8 cellular contexts compared by ENCODE assay signal in genomic region chr9:131668439-131669233, GRCh38.
DNase-seq lines count a peak whose midpoint lies in the region; ATAC-seq and TF ChIP-seq lines count a peak whose summit lies in the region.

No MANE protein-coding gene starts in this region.

- no peaks in the 10 kb centered on the region for H3K27me3 ChIP-seq in CD4-positive, alpha-beta T cell (ENCODE audit: control insufficient read depth, insufficient read depth, low read length)
- H3K27me3 ChIP-seq in gastrocnemius medialis = no peaks in the 10 kb centered on the region

- H3K36me3 Mint-ChIP-seq in CD4-positive, alpha-beta T cell (ENCODE audit: low read depth) = no peaks in the 10 kb centered on the region
- H3K36me3 Mint-ChIP-seq in activated T-cell treated with anti-CD3 and anti-CD28 coated beads, Interleukin-2, amount 50 U/mL, for 24 hours (ENCODE audit: low read depth) = peaks cover 34% of the 10 kb centered on the region

- peak overlapping the region; percentile 96 for H3K27ac Mint-ChIP-seq in CD4-positive, alpha-beta T cell
- peak overlapping the region; percentile 100 for H3K27ac Mint-ChIP-seq in activated T-cell treated with anti-CD3 and anti-CD28 coated beads, Interleukin-2, amount 50 U/mL, for 24 hours

- no peaks in the 10 kb centered on the region for H3K9me3 Mint-ChIP-seq in CD4-positive, alpha-beta T cell
- no peaks in the 10 kb centered on the region for H3K9me3 Mint-ChIP-seq in activated T-cell treated with anti-CD3 and anti-CD28 coated beads, Interleukin-2, amount 50 U/mL, for 24 hours

- H3K4me3 Mint-ChIP-seq in CD4-positive, alpha-beta T cell = peak overlapping the region; percentile 64
- H3K4me3 Mint-ChIP-seq in activated T-cell treated with anti-CD3 and anti-CD28 coated beads, Interleukin-2, amount 50 U/mL, for 24 hours = peak overlapping the region; percentile 79

- no peaks in the 10 kb centered on the region for H3K27me3 Mint-ChIP-seq in CD4-positive, alpha-beta T cell
- no peaks in the 10 kb centered on the region for H3K27me3 Mint-ChIP-seq in activated T-cell treated with anti-CD3 and anti-CD28 coated beads, Interleukin-2, amount 50 U/mL, for 24 hours

- CTCF ChIA-PET in CD4-positive, alpha-beta T cell (lab: Charles Lee) = interaction anchor here (0.9 to 4.7 kb wide), 14 partner anchors 9 to 78 kb away, joined by 3 to 20 read pairs (median 6); partner anchors contain the start of gene RAPGEF1

- ATAC-seq in CD4-positive, alpha-beta T cell (ENCODE audit: poor library complexity) = peak; percentile 68
- ATAC-seq in GM21737 (IDR thresholded peaks at IDR 0.05; ENCODE audit: unreplicated experiment) = peak; percentile 39
- no peak for ATAC-seq in gastrocnemius medialis
- ATAC-seq in HG03378 (IDR thresholded peaks at IDR 0.05; ENCODE audit: unreplicated experiment) = no peak

- peak overlapping the region; percentile 89 for H3K27ac ChIP-seq in CD4-positive, alpha-beta T cell (ENCODE audit: low read depth, low read length)
- H3K27ac ChIP-seq in gastrocnemius medialis = peak overlapping the region; percentile 75 to 93 (median 91)

- H3K4me3 ChIP-seq in fibroblast of pulmonary artery (replicated peaks; ENCODE audit: low read depth, low read length) = no peak overlapping the region
- no peak overlapping the region for H3K4me3 ChIP-seq in gastrocnemius medialis

- POLR2A ChIA-PET in CD4-positive, alpha-beta T cell (lab: Charles Lee) = interaction anchor here (0.6 to 4.0 kb wide), 16 partner anchors 8 to 296 kb away, joined by 3 to 58 read pairs (median 4); no protein-coding TSS in a partner anchor

- intact Hi-C loops in CD4-positive, alpha-beta T cell (cut with DNase I, micrococcal nuclease) = loop anchor here in 1 of 2 experiments (1.0 to 2.0 kb wide), 3 partner anchors 12 to 64 kb away; no protein-coding TSS in a partner anchor
- intact Hi-C loops in gastrocnemius medialis (cut with DNase I; ENCODE audit: low total_unique reads) = no loop called here

- peaks cover 70 to 71% of the 10 kb centered on the region in 2 donors for H3K4me1 ChIP-seq in gastrocnemius medialis

- no peaks in the 10 kb centered on the region for H3K36me3 ChIP-seq in gastrocnemius medialis

- in situ Hi-C loops in gastrocnemius medialis (cut with MboI; ENCODE audit: low sequenced_read_pairs in 4 of 4) = no loop called here
- in situ Hi-C loops in ACHN (cut with HindIII; ENCODE audit: low pct_ligation_motif_present, low pct_unique_long_range_greater_than_20kb, low sequenced_read_pairs) = no loop called here

- DNase-seq in CD4-positive, alpha-beta T cell = peak; percentile 46 to 81 (median 69)
- DNase-seq in NCI-H2171 treated with DMSO at 0.1 percent for 48 hours (lab: John Stamatoyannopoulos, UW) (peak; percentile 70), fibroblast of pulmonary artery (ENCODE audit: low read depth) (peak; percentile 43), gastrocnemius medialis (no peak), ACHN (no peak)
- peak; percentile 83 for DNase-seq in activated T-cell treated with anti-CD3 and anti-CD28 coated beads, Interleukin-2, amount 50 U/mL, for 24 hours

- no peaks in the 10 kb centered on the region for H3K9me3 ChIP-seq in CD4-positive, alpha-beta T cell (ENCODE audit: control insufficient read depth, low read length)
- no peaks in the 10 kb centered on the region for H3K9me3 ChIP-seq in gastrocnemius medialis

- peaks cover 98% of the 10 kb centered on the region for H3K4me1 Mint-ChIP-seq in CD4-positive, alpha-beta T cell (ENCODE audit: low read depth)
- peaks cover 94% of the 10 kb centered on the region for H3K4me1 Mint-ChIP-seq in activated T-cell treated with anti-CD3 and anti-CD28 coated beads, Interleukin-2, amount 50 U/mL, for 24 hours (ENCODE audit: low read depth)

- no peak for TF ChIP-seq CTCF in CD4-positive, alpha-beta T cell (IDR thresholded peaks at IDR 0.05)
- TF ChIP-seq CTCF in fibroblast of pulmonary artery (IDR thresholded peaks at IDR 0.05; ENCODE audit: low read length, missing control alignments) = no peak
- no peak for TF ChIP-seq CTCF in gastrocnemius medialis (IDR thresholded peaks at IDR 0.05 in 4 of 5, conservative IDR thresholded peaks at IDR 0.05 in 1 of 5)

- TF ChIP-seq POLR2A in gastrocnemius medialis (IDR thresholded peaks at IDR 0.05) = no peak

Comparison
In these comparisons a context has a peak if more than half of its experiments do, and no peak if none do; other contexts are left out.
1. ATAC-seq: peak in CD4-positive, alpha-beta T cell (single experiment) and GM21737 (single experiment); none in gastrocnemius medialis (0 of 2) and HG03378 (single experiment).
2. DNase-seq: peak in CD4-positive, alpha-beta T cell (10 of 10), NCI-H2171 treated with DMSO at 0.1 percent for 48 hours (single experiment), activated T-cell treated with anti-CD3 and anti-CD28 coated beads, Interleukin-2, amount 50 U/mL, for 24 hours (single experiment) and fibroblast of pulmonary artery (single experiment); none in gastrocnemius medialis (0 of 2) and ACHN (single experiment).